ENCODE assay signal across 27 cellular contexts in genomic region chr15:93139436-93139835, GRCh38. TPM values are rescaled to one million over a fixed set of nuclear protein-coding genes. Genes with fewer than 3 reads are reported as not detected.
"Had no signal": no experiment of that assay in that cellular context is flagged by ENCODE, and none has a peak within 500 bp of the region (broad histone marks: within the 10 kb centered on the region; RNA-seq: fewer than 3 reads in every experiment).

No MANE protein-coding gene starts in this region.

- H3K27me3 Mint-ChIP-seq: activated B cell treated with CpG ODN at 0.5 μM for 24 hours; activated CD8-positive, alpha-beta T cell treated with anti-CD3 and anti-CD28 coated beads for 36 hours; activated naive CD8-positive, alpha-beta T cell; activated T-cell treated with anti-CD3 and anti-CD28 coated beads, Interleukin-2, amount 50 U/mL, for 24 hours had no signal

- DNase-seq: activated B cell treated with CpG ODN at 0.5 μM for 24 hours; activated CD4-positive, alpha-beta T cell treated with anti-CD3 and anti-CD28 coated beads for 48 hours; activated CD4-positive, alpha-beta T cell treated with anti-CD3 and anti-CD28 coated beads, Interleukin-2, amount 50 U/mL, for 1 hour; activated CD4-positive, alpha-beta T cell treated with anti-CD3 and anti-CD28 coated beads, Interleukin-2, amount 50 U/mL, for 48 hours; activated CD8-positive, alpha-beta memory T cell treated with anti-CD3 and anti-CD28 coated beads, Interleukin-2, amount 50 U/mL, for 48 hours; activated CD8-positive, alpha-beta T cell treated with anti-CD3 and anti-CD28 coated beads for 36 hours; activated naive CD4-positive, alpha-beta T cell treated with anti-CD3 and anti-CD28 coated beads, Interleukin-2, amount 10 ng/mL, durations not matched to agents 7 days and 5 days; activated T-cell treated with anti-CD3 and anti-CD28 coated beads for 4 hours; activated T-cell treated with anti-CD3 and anti-CD28 coated beads, Interleukin-2, amount 50 U/mL, for 24 hours; activated T-cell treated with anti-CD3 and anti-CD28 coated beads, Interleukin-2, amount 50 U/mL, for 72 hours; amniotic stem cell; anterior cingulate cortex; brain microvascular endothelial cell; cortex of kidney; dermis blood vessel endothelial cell; effector CD4-positive, alpha-beta T cell; foreskin fibroblast; head of caudate nucleus; T-helper 1 cell; T-helper 17 cell; T1000; WERI-Rb-1 had no signal

- H3K9me3 Mint-ChIP-seq: activated B cell treated with CpG ODN at 0.5 μM for 24 hours; activated CD8-positive, alpha-beta T cell treated with anti-CD3 and anti-CD28 coated beads for 36 hours; activated naive CD4-positive, alpha-beta T cell treated with anti-CD3 and anti-CD28 coated beads, Interleukin-2, amount 10 ng/mL, durations not matched to agents 7 days and 5 days; activated T-cell treated with anti-CD3 and anti-CD28 coated beads, Interleukin-2, amount 50 U/mL, for 24 hours; activated T-cell treated with anti-CD3 and anti-CD28 coated beads, Interleukin-2, amount 50 U/mL, for 72 hours; T-helper 2 cell treated with Interferon-gamma antibody and Interleukin-4, amounts not matched to agents 5 μg/mL and 100 μg/mL, for 36 hours had no signal

- H3K36me3 Mint-ChIP-seq: activated naive CD4-positive, alpha-beta T cell treated with anti-CD3 and anti-CD28 coated beads, Interleukin-2, amount 10 ng/mL, durations not matched to agents 7 days and 5 days; activated naive CD8-positive, alpha-beta T cell had no signal

- H3K27me3 ChIP-seq: brain microvascular endothelial cell had no signal

- H3K27ac ChIP-seq: brain microvascular endothelial cell, epithelial cell of prostate, WERI-Rb-1 had no signal

- ATAC-seq: activated CD4-positive, CD25-positive, alpha-beta regulatory T cell treated with anti-CD3 and anti-CD28 coated beads, Interleukin-2, amount 50 U/mL, for 24 hours; activated CD8-positive, alpha-beta T cell treated with anti-CD3 and anti-CD28 coated beads for 36 hours; activated T-cell treated with anti-CD3 and anti-CD28 coated beads, Interleukin-2, amount 50 U/mL, for 72 hours; T-helper 17 cell had no signal

- H3K4me3 Mint-ChIP-seq: activated B cell treated with CpG ODN at 0.5 μM for 24 hours; activated CD8-positive, alpha-beta T cell treated with anti-CD3 and anti-CD28 coated beads for 36 hours; activated naive CD4-positive, alpha-beta T cell treated with anti-CD3 and anti-CD28 coated beads, Interleukin-2, amount 10 ng/mL, durations not matched to agents 7 days and 5 days; activated naive CD8-positive, alpha-beta T cell; activated T-cell treated with anti-CD3 and anti-CD28 coated beads, Interleukin-2, amount 50 U/mL, for 24 hours; activated T-cell treated with anti-CD3 and anti-CD28 coated beads, Interleukin-2, amount 50 U/mL, for 72 hours; T-helper 17 cell; T-helper 2 cell treated with Interferon-gamma antibody and Interleukin-4, amounts not matched to agents 5 μg/mL and 100 μg/mL, for 36 hours had no signal

- H3K4me1 Mint-ChIP-seq: activated B cell treated with CpG ODN at 0.5 μM for 24 hours had no signal

- H3K27ac Mint-ChIP-seq: activated B cell treated with CpG ODN at 0.5 μM for 24 hours; activated CD8-positive, alpha-beta T cell treated with anti-CD3 and anti-CD28 coated beads for 36 hours; activated naive CD4-positive, alpha-beta T cell treated with anti-CD3 and anti-CD28 coated beads, Interleukin-2, amount 10 ng/mL, durations not matched to agents 7 days and 5 days; activated naive CD8-positive, alpha-beta T cell; activated T-cell treated with anti-CD3 and anti-CD28 coated beads, Interleukin-2, amount 50 U/mL, for 24 hours; activated T-cell treated with anti-CD3 and anti-CD28 coated beads, Interleukin-2, amount 50 U/mL, for 72 hours; T-helper 17 cell; T-helper 2 cell treated with Interferon-gamma antibody and Interleukin-4, amounts not matched to agents 5 μg/mL and 100 μg/mL, for 36 hours had no signal

- H3K36me3 ChIP-seq: brain microvascular endothelial cell, WERI-Rb-1 had no signal

RNA-seq across cellular contexts. Expression of gene RGMA, which starts 50.4 kb away (rescaled TPM):
- total RNA-seq: activated B cell treated with CpG ODN at 0.5 μM for 24 hours; activated CD8-positive, alpha-beta memory T cell treated with anti-CD3 and anti-CD28 coated beads for 36 hours; activated CD8-positive, alpha-beta T cell treated with anti-CD3 and anti-CD28 coated beads for 36 hours; T-helper 17 cell had no signal
